In genomic region chr10:29895436-29895835, GRCh38 we compare ENCODE assay signal across 10 cellular contexts.
DNase-seq lines count a peak whose midpoint lies in the region; ATAC-seq, FAIRE-seq and TF ChIP-seq lines count a peak whose summit lies in the region.
"Had no signal": no experiment of that assay in that cellular context is flagged by ENCODE, and none has a peak within 500 bp of the region (broad histone marks: within the 10 kb centered on the region; RNA-seq: fewer than 3 reads in every experiment).

No MANE protein-coding gene starts in this region.

- H3K36me3 Mint-ChIP-seq in T-cell = no peaks in the 10 kb centered on the region
- H3K36me3 Mint-ChIP-seq in stimulated activated effector memory CD8-positive, alpha-beta T cell treated with anti-CD3 and anti-CD28 coated beads, Interleukin-12 subunit alpha, Interleukin-12 subunit beta, amount 100 ng/mL, for 72 hours = no peaks in the 10 kb centered on the region

- H3K23ac ChIP-seq in H1 (ENCODE audit: insufficient read length) = no peak overlapping the region

- H3K4me3 ChIP-seq in H1 (ENCODE audit: extremely low read depth in 1 of 4, insufficient read depth in 2 of 4, low read depth in 3 of 4, low read length in 4 of 4) = no peak overlapping the region
- peak overlapping the region in 1 of 5 donors; percentile 1 for H3K4me3 ChIP-seq in subcutaneous abdominal adipose tissue (ENCODE audit: low read depth in 1 of 5, low read length in 5 of 5)

- peaks cover 8 to 15% of the 10 kb centered on the region in 2 donors for H3K27me3 Mint-ChIP-seq in T-cell

- ATAC-seq in left colon (no peak), HG02571 (IDR thresholded peaks at IDR 0.05; ENCODE audit: unreplicated experiment) (no peak), T-cell (replicated peaks in 1 of 4) (no peak)
- no peak for ATAC-seq in stimulated activated effector memory CD8-positive, alpha-beta T cell treated with anti-CD3 and anti-CD28 coated beads, Interleukin-12 subunit alpha, Interleukin-12 subunit beta, amount 100 ng/mL, for 72 hours
- ATAC-seq: activated T-cell treated with anti-CD3 and anti-CD28 coated beads, Interleukin-2, amount 50 U/mL, for 72 hours had no signal

- no peak overlapping the region for H3K27ac Mint-ChIP-seq in T-cell
- H3K27ac Mint-ChIP-seq in stimulated activated effector memory CD8-positive, alpha-beta T cell treated with anti-CD3 and anti-CD28 coated beads, Interleukin-12 subunit alpha, Interleukin-12 subunit beta, amount 100 ng/mL, for 72 hours = no peak overlapping the region
- H3K27ac Mint-ChIP-seq: activated T-cell treated with anti-CD3 and anti-CD28 coated beads, Interleukin-2, amount 50 U/mL, for 72 hours had no signal

- no peak overlapping the region for H3K18ac ChIP-seq in H1 (ENCODE audit: extremely low read depth, low read length)

- H3K4me2 ChIP-seq in H1 (ENCODE audit: insufficient read depth in 1 of 2, low read depth in 2 of 2, low read length in 2 of 2) = no peak overlapping the region; a peak in 1 of 4 replicates

- H3K4me1 ChIP-seq in H1 (replicated peaks in 1 of 4; ENCODE audit: control insufficient read depth in 3 of 4, insufficient read depth in 4 of 4, low read length in 3 of 4) (no peaks in the 10 kb centered on the region; a peak in 1 of 7 replicates), subcutaneous abdominal adipose tissue (ENCODE audit: control insufficient read depth in 5 of 5, insufficient read depth in 5 of 5, low read length in 5 of 5) (peaks cover 0 to 17% (median 10%) of the 10 kb centered on the region in 5 donors)

- H4K91ac ChIP-seq in H1 (replicated peaks; ENCODE audit: insufficient read length, low read length) = no peak overlapping the region

- H3K36me3 ChIP-seq in H1 (ENCODE audit: control insufficient read depth in 2 of 4, insufficient read depth in 4 of 4, low read length in 3 of 4) (no peaks in the 10 kb centered on the region), subcutaneous abdominal adipose tissue (ENCODE audit: control insufficient read depth in 5 of 5, insufficient read depth in 5 of 5, low read length in 5 of 5) (no peaks in the 10 kb centered on the region)

- no peak overlapping the region for H2BK20ac ChIP-seq in H1 (ENCODE audit: low read length)

- no peaks in the 10 kb centered on the region for H3K79me1 ChIP-seq in H1 (ENCODE audit: low read depth, low read length)

- no peak for TF ChIP-seq CTCF in H1 (IDR thresholded peaks at IDR 0.05; ENCODE audit: control extremely low read depth in 1 of 3, insufficient read depth in 1 of 3, low read depth in 1 of 3, low read length in 3 of 3)
- TF ChIP-seq CTCF in GM10266 (IDR thresholded peaks at IDR 0.05; ENCODE audit: control insufficient read depth, insufficient read depth, low read depth, missing control alignments) = no peak

- H3K4me3 Mint-ChIP-seq in T-cell = no peak overlapping the region
- no peak overlapping the region for H3K4me3 Mint-ChIP-seq in stimulated activated effector memory CD8-positive, alpha-beta T cell treated with anti-CD3 and anti-CD28 coated beads, Interleukin-12 subunit alpha, Interleukin-12 subunit beta, amount 100 ng/mL, for 72 hours
- H3K4me3 Mint-ChIP-seq: activated T-cell treated with anti-CD3 and anti-CD28 coated beads, Interleukin-2, amount 50 U/mL, for 72 hours had no signal

- CTCF ChIA-PET in H1 (lab: Charles Lee; ENCODE audit: partially characterized antibody) = interaction anchor here (0.6 to 1.8 kb wide), 3 partner anchors 9 to 359 kb away, joined by 3 to 7 read pairs (median 3); no protein-coding TSS in a partner anchor
- CTCF ChIA-PET in T-cell (lab: Charles Lee) = no interaction called here

- POLR2A ChIA-PET in H1 (lab: Charles Lee; ENCODE audit: partially characterized antibody) = interaction anchor here (0.6 to 0.7 kb wide), 2 partner anchors 37 to 272 kb away, joined by 3 read pairs; no protein-coding TSS in a partner anchor
- POLR2A ChIA-PET in T-cell (lab: Charles Lee) = no interaction called here

- H3K23me2 ChIP-seq in H1 (ENCODE audit: low read depth, low read length) = no peaks in the 10 kb centered on the region

- WGBS in H1 (ENCODE audit: extremely low coverage in 1 of 2, insufficient coverage in 1 of 2, insufficient read length in 1 of 2, insufficient replicate concordance in 2 of 2, low coverage in 1 of 2, low lambda C conversion rate in 2 of 2, missing lambda C conversion rate in 1 of 2), 2 experiments = 63% methylated on average over 6 of the region's 6 CpGs; no CpG with 5 or more reads in 1 of the 2 experiments

- H2AK5ac ChIP-seq in H1 (ENCODE audit: low read depth, low read length) = no peak overlapping the region

- no peak overlapping the region for H3K4ac ChIP-seq in H1 (replicated peaks; ENCODE audit: insufficient read length, low read depth, low read length)

- no peak overlapping the region for H2BK120ac ChIP-seq in H1 (replicated peaks; ENCODE audit: low read depth, low read length)

- no peak overlapping the region for H4K5ac ChIP-seq in H1 (ENCODE audit: insufficient read length, low read depth, low read length)

- H2AFZ ChIP-seq in H1 (ENCODE audit: low read length) = no peak overlapping the region

- H2BK12ac ChIP-seq in H1 (ENCODE audit: low read depth, low read length) = no peak overlapping the region

- intact Hi-C loops in left colon (cut with DNase I, micrococcal nuclease) = no loop called here

- no peak overlapping the region for H2BK5ac ChIP-seq in H1 (ENCODE audit: low read depth, low read length)

- no peak for TF ChIP-seq EP300 in H1 (IDR thresholded peaks at IDR 0.05; ENCODE audit: borderline replicate concordance in 1 of 2, low read depth in 2 of 2, low read length in 2 of 2)

- no peaks in the 10 kb centered on the region for H3K9me3 Mint-ChIP-seq in T-cell
- H3K9me3 Mint-ChIP-seq in stimulated activated effector memory CD8-positive, alpha-beta T cell treated with anti-CD3 and anti-CD28 coated beads, Interleukin-12 subunit alpha, Interleukin-12 subunit beta, amount 100 ng/mL, for 72 hours = no peaks in the 10 kb centered on the region
- H3K9me3 Mint-ChIP-seq: activated T-cell treated with anti-CD3 and anti-CD28 coated beads, Interleukin-2, amount 50 U/mL, for 72 hours had no signal

- H3K27ac ChIP-seq in H1 (ENCODE audit: low read depth, low read length) (no peak overlapping the region), subcutaneous abdominal adipose tissue (ENCODE audit: low read depth, low read length) (peak overlapping the region; percentile 78)

- no peak for TF ChIP-seq POLR2A in H1 (IDR thresholded peaks at IDR 0.05; ENCODE audit: control extremely low read depth in 1 of 2, low read depth in 2 of 2, low read length in 2 of 2)

- H3K9me3 ChIP-seq in H1 (ENCODE audit: insufficient read depth in 2 of 2, low read depth in 1 of 2, low read length in 1 of 2) = no peaks in the 10 kb centered on the region
- H3K9me3 ChIP-seq in subcutaneous abdominal adipose tissue (ENCODE audit: control insufficient read depth in 5 of 5, low read length in 5 of 5) = peaks cover 0 to 4% (median 0%) of the 10 kb centered on the region in 5 donors

- no peak overlapping the region for H3K56ac ChIP-seq in H1 (replicated peaks; ENCODE audit: insufficient read length, low read depth, low read length)

- H3K27me3 ChIP-seq in H1 (replicated peaks in 1 of 4; ENCODE audit: control insufficient read depth in 3 of 4, extremely low read depth in 1 of 4, insufficient read depth in 3 of 4, low read length in 3 of 4) = no peaks in the 10 kb centered on the region
- H3K27me3 ChIP-seq in subcutaneous abdominal adipose tissue (ENCODE audit: control insufficient read depth in 5 of 5, insufficient read depth in 4 of 5, low read length in 5 of 5) = no peaks in the 10 kb centered on the region

- H3K9ac ChIP-seq in H1 (replicated peaks in 1 of 4; ENCODE audit: extremely low read depth in 1 of 4, low read depth in 3 of 4, low read length in 3 of 4) (no peak overlapping the region), subcutaneous abdominal adipose tissue (ENCODE audit: low read length in 5 of 5) (peak overlapping the region in 1 of 5 donors; percentile 3)

- H3K14ac ChIP-seq in H1 (ENCODE audit: insufficient read length) = no peak overlapping the region

- no peak overlapping the region for H4K8ac ChIP-seq in H1 (ENCODE audit: extremely low read depth, insufficient read depth, low read length)

- H3K79me2 ChIP-seq in H1 (ENCODE audit: control insufficient read depth in 1 of 2, insufficient read depth in 2 of 2, low read length in 2 of 2) = no peaks in the 10 kb centered on the region

- H4K20me1 ChIP-seq in H1 (replicated peaks in 1 of 2; ENCODE audit: control insufficient read depth in 1 of 2, insufficient read depth in 2 of 2, low read length in 2 of 2) = no peaks in the 10 kb centered on the region

- DNase-seq in HS-27A (ENCODE audit: low read depth) (peak; percentile 34), H1 (ENCODE audit: low read depth in 1 of 2, low spot score in 2 of 2) (peak in 1 of 2 experiments; percentile 3), left colon (peak; percentile 10 to 36), GM10266 (ENCODE audit: extremely low spot score) (no peak), T-cell (no peak)
- no peak for DNase-seq in stimulated activated effector memory CD8-positive, alpha-beta T cell treated with anti-CD3 and anti-CD28 coated beads, Interleukin-12 subunit alpha, Interleukin-12 subunit beta, amount 100 ng/mL, for 72 hours (ENCODE audit: low spot score in 2 of 2)
- DNase-seq: activated T-cell treated with anti-CD3 and anti-CD28 coated beads, Interleukin-2, amount 50 U/mL, for 72 hours; stimulated activated CD4-positive, alpha-beta T cell treated with anti-CD3 and anti-CD28 coated beads, Interleukin-4, amount 100 ng/mL, for 1 hour had no signal

- H2BK15ac ChIP-seq in H1 (ENCODE audit: low read length) = no peak overlapping the region

- H3K4me1 Mint-ChIP-seq in T-cell = no peaks in the 10 kb centered on the region
- H3K4me1 Mint-ChIP-seq in stimulated activated effector memory CD8-positive, alpha-beta T cell treated with anti-CD3 and anti-CD28 coated beads, Interleukin-12 subunit alpha, Interleukin-12 subunit beta, amount 100 ng/mL, for 72 hours = no peaks in the 10 kb centered on the region

- FAIRE-seq in H1 (lab: Jason Lieb, UNC) = no peak

- TF ChIP-seq RAD21 in H1 (IDR thresholded peaks at IDR 0.05 in 1 of 2, conservative IDR thresholded peaks at IDR 0.05 in 1 of 2; ENCODE audit: low read depth in 2 of 2, low read length in 2 of 2) = no peak

TF ChIP-seq in H1, 55 proteins besides CTCF, POLR2A, EP300 and RAD21 (continues in another document):
- TF ChIP-seq GTF2F1 (IDR thresholded peaks at IDR 0.05; ENCODE audit: borderline replicate concordance, low read depth, low read length) = no peak

Comparison
In these comparisons a context has a peak if more than half of its experiments do, and no peak if none do; other contexts are left out.
1. DNase-seq: peak in HS-27A (single experiment) and left colon (2 of 2); none in GM10266 (single experiment), T-cell (0 of 34) and stimulated activated effector memory CD8-positive, alpha-beta T cell treated with anti-CD3 and anti-CD28 coated beads, Interleukin-12 subunit alpha, Interleukin-12 subunit beta, amount 100 ng/mL, for 72 hours (0 of 2).